Comparison of ENCODE assay signal across 15 cellular contexts in the genomic region with DNA sequence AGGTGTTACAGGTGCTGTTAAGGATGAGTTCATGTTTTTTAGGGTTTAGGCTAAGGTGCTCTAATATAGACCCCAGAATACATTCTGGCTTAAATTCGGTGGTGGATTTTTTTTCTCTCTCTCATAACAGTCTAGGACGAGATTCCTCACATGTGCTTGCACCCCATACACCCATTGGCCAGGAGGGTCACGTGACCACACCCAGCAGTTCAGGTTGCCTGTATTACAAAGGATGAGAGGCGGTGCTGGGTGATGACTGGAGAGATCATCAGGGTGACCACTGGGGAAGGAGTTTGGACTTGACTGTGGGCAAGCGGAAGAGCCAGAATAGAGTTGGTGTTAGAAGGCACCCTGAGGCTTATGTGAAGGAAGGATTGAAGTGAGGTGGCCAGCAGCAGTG. TPM values are rescaled to one million over a fixed set of nuclear protein-coding genes. Genes with fewer than 3 reads are reported as not detected.
DNase-seq lines count a peak whose midpoint lies in the region; ATAC-seq and TF ChIP-seq lines count a peak whose summit lies in the region.
"Had no signal": no experiment of that assay in that cellular context is flagged by ENCODE, and none has a peak within 500 bp of the region (broad histone marks: within the 10 kb centered on the region; RNA-seq: fewer than 3 reads in every experiment).

No MANE protein-coding gene starts in this region.

- no peak for ATAC-seq in stimulated activated naive CD8-positive, alpha-beta T cell treated with anti-CD3 and anti-CD28 coated beads, Interleukin-15, Interleukin-2, amounts not matched to agents 100 U/mL and 50 U/mL, for 24 hours
- ATAC-seq: CD8-positive, alpha-beta T cell; HepG2; Right ventricle myocardium inferior had no signal

- peaks cover 13% of the 10 kb centered on the region for H4K20me1 ChIP-seq in osteoblast (ENCODE audit: insufficient read depth, low read length)

- no peak overlapping the region for H2BK5ac ChIP-seq in mesendoderm (ENCODE audit: low read length)

- H3K9me3 Mint-ChIP-seq in stimulated activated naive CD8-positive, alpha-beta T cell treated with anti-CD3 and anti-CD28 coated beads, Interleukin-15, Interleukin-2, amounts not matched to agents 100 ng/mL and 50 ng/mL, for 24 hours = no peaks in the 10 kb centered on the region
- no peaks in the 10 kb centered on the region for H3K9me3 Mint-ChIP-seq in brain
- H3K9me3 Mint-ChIP-seq: CD8-positive, alpha-beta T cell had no signal

- no peak overlapping the region for H3K4me3 Mint-ChIP-seq in stimulated activated naive CD8-positive, alpha-beta T cell treated with anti-CD3 and anti-CD28 coated beads, Interleukin-15, Interleukin-2, amounts not matched to agents 100 ng/mL and 50 ng/mL, for 24 hours
- no peak overlapping the region for H3K4me3 Mint-ChIP-seq in brain
- H3K4me3 Mint-ChIP-seq: CD8-positive, alpha-beta T cell had no signal

- H3K9me3 ChIP-seq in osteoblast (ENCODE audit: low read depth, low read length) = no peaks in the 10 kb centered on the region
- H3K9me3 ChIP-seq in Peyer's patch = no peaks in the 10 kb centered on the region

- H3K23ac ChIP-seq in mesendoderm (ENCODE audit: low read length) = no peak overlapping the region

- DNase-seq in stimulated activated naive CD8-positive, alpha-beta T cell treated with anti-CD3 and anti-CD28 coated beads, Interleukin-15, Interleukin-2, amounts not matched to agents 100 U/mL and 50 U/mL, for 24 hours = no peak
- DNase-seq in mesendoderm = peak; percentile 11
- DNase-seq in osteoblast (ENCODE audit: insufficient read length, low spot score, missing footprints) = no peak
- no peak for DNase-seq in Peyer's patch
- DNase-seq in A172 (ENCODE audit: low spot score) = no peak
- DNase-seq: CD8-positive, alpha-beta T cell; DMS 273 treated with DMSO at 0.1 percent for 48 hours; NCI-H1417 treated with DMSO at 0.1 percent for 48 hours; NCI-H2029; NCI-H2171 treated with DMSO at 0.1 percent for 48 hours; NCI-H82 had no signal

- H2BK120ac ChIP-seq in mesendoderm (ENCODE audit: low read depth, low read length) = no peak overlapping the region

- H2BK15ac ChIP-seq in mesendoderm (replicated peaks; ENCODE audit: low read depth) = no peak overlapping the region

- H3K27me3 ChIP-seq in mesendoderm (ENCODE audit: insufficient read depth, low read length, poor library complexity) = no peaks in the 10 kb centered on the region
- no peaks in the 10 kb centered on the region for H3K27me3 ChIP-seq in osteoblast (ENCODE audit: insufficient read depth, low read length)
- no peaks in the 10 kb centered on the region for H3K27me3 ChIP-seq in Peyer's patch

- H3K36me3 ChIP-seq in mesendoderm (ENCODE audit: control insufficient read depth, insufficient read depth, low read length) (peaks cover 39% of the 10 kb centered on the region), osteoblast (ENCODE audit: insufficient read depth, low read length) (peaks cover 99% of the 10 kb centered on the region), Peyer's patch (peaks cover 0 to 100% (median 5%) of the 10 kb centered on the region in 3 donors)

- H3K56ac ChIP-seq in mesendoderm (ENCODE audit: low read length) = no peak overlapping the region

- no peaks in the 10 kb centered on the region for H3K79me2 ChIP-seq in mesendoderm (ENCODE audit: control insufficient read depth, insufficient read depth, low read length)
- peaks cover 29% of the 10 kb centered on the region for H3K79me2 ChIP-seq in osteoblast (ENCODE audit: insufficient read depth, low read length)

- no peak overlapping the region for H3K18ac ChIP-seq in mesendoderm (ENCODE audit: low read length)

- H3K4me2 ChIP-seq in mesendoderm (ENCODE audit: low read length) = no peak overlapping the region
- no peak overlapping the region for H3K4me2 ChIP-seq in osteoblast (ENCODE audit: insufficient read depth, low read length)

- peaks cover 2% of the 10 kb centered on the region for H3K79me1 ChIP-seq in mesendoderm (ENCODE audit: low read length)

- H3K4me1 ChIP-seq in mesendoderm (ENCODE audit: control insufficient read depth, low read depth, low read length) (no peaks in the 10 kb centered on the region), osteoblast (ENCODE audit: insufficient read depth, low read length) (no peaks in the 10 kb centered on the region), Peyer's patch (no peaks in the 10 kb centered on the region)

- no peak for TF ChIP-seq CTCF in brain (conservative IDR thresholded peaks at IDR 0.05)
- TF ChIP-seq CTCF in osteoblast (IDR thresholded peaks at IDR 0.05; ENCODE audit: extremely low read depth, low read depth, low read length) = no peak
- no peak for TF ChIP-seq CTCF in Peyer's patch (IDR thresholded peaks at IDR 0.05)

- WGBS in mesendoderm (ENCODE audit: extremely low coverage, insufficient coverage, low lambda C conversion rate) = no CpG with 5 or more reads among the region's 5 CpGs

- no peak overlapping the region for H2AK5ac ChIP-seq in mesendoderm (ENCODE audit: low read length)

- no peak overlapping the region for H4K8ac ChIP-seq in mesendoderm (ENCODE audit: low read depth, low read length)

- no peak overlapping the region for H4K5ac ChIP-seq in mesendoderm (ENCODE audit: low read length)

- H3K4me1 Mint-ChIP-seq in stimulated activated naive CD8-positive, alpha-beta T cell treated with anti-CD3 and anti-CD28 coated beads, Interleukin-15, Interleukin-2, amounts not matched to agents 100 ng/mL and 50 ng/mL, for 24 hours (ENCODE audit: low read depth) = no peaks in the 10 kb centered on the region
- H3K4me1 Mint-ChIP-seq in brain = no peaks in the 10 kb centered on the region

- no peak for TF ChIP-seq POLR2A in Peyer's patch (IDR thresholded peaks at IDR 0.05)

- peaks cover 82% of the 10 kb centered on the region for H3K36me3 Mint-ChIP-seq in stimulated activated naive CD8-positive, alpha-beta T cell treated with anti-CD3 and anti-CD28 coated beads, Interleukin-15, Interleukin-2, amounts not matched to agents 100 ng/mL and 50 ng/mL, for 24 hours (ENCODE audit: low read depth)
- peaks cover 93% of the 10 kb centered on the region for H3K36me3 Mint-ChIP-seq in brain

- H3K9ac ChIP-seq in mesendoderm (ENCODE audit: low read length) = no peak overlapping the region

- peak overlapping the region; percentile 0 for H3K27ac Mint-ChIP-seq in stimulated activated naive CD8-positive, alpha-beta T cell treated with anti-CD3 and anti-CD28 coated beads, Interleukin-15, Interleukin-2, amounts not matched to agents 100 ng/mL and 50 ng/mL, for 24 hours
- H3K27ac Mint-ChIP-seq in brain = peak overlapping the region in 4 of 5 experiments; percentile 7 to 65 (median 28)
- H3K27ac Mint-ChIP-seq: CD8-positive, alpha-beta T cell had no signal

- H3K4ac ChIP-seq in mesendoderm (ENCODE audit: low read depth, low read length) = no peak overlapping the region

- no peak overlapping the region for H2AFZ ChIP-seq in osteoblast (ENCODE audit: low read length)

- H3K4me3 ChIP-seq in mesendoderm (ENCODE audit: low read length) = no peak overlapping the region
- H3K4me3 ChIP-seq in osteoblast (ENCODE audit: insufficient read depth, low read length) = no peak overlapping the region
- no peak overlapping the region for H3K4me3 ChIP-seq in Peyer's patch

- H3K27me3 Mint-ChIP-seq in stimulated activated naive CD8-positive, alpha-beta T cell treated with anti-CD3 and anti-CD28 coated beads, Interleukin-15, Interleukin-2, amounts not matched to agents 100 ng/mL and 50 ng/mL, for 24 hours = no peaks in the 10 kb centered on the region
- H3K27me3 Mint-ChIP-seq in brain = no peaks in the 10 kb centered on the region

- no peak overlapping the region for H3K27ac ChIP-seq in mesendoderm (ENCODE audit: low read depth, low read length)
- H3K27ac ChIP-seq in osteoblast (ENCODE audit: low read depth, low read length) = no peak overlapping the region
- H3K27ac ChIP-seq in Peyer's patch = no peak overlapping the region

RNA-seq across cellular contexts. Expression of a gene that starts 27.7 kb away (rescaled TPM):
- 426 TPM for polyA plus RNA-seq in brain (ENCODE audit: insufficient read depth, low read depth, low replicate concordance)
- 144 TPM for polyA plus RNA-seq in mesendoderm (2013, experiment 1 of 2)
- polyA plus RNA-seq in mesendoderm (2013, experiment 2 of 2) = 148 TPM
- total RNA-seq in osteoblast = 151 and 183 TPM in 2 replicates
- 100 to 1,000 TPM; 198 to 284 (median 234) TPM for total RNA-seq in Peyer's patch
- 301 and 306 TPM in 2 replicates for total RNA-seq in A172 (2014; rRNA removed; shearing (Covaris generic))

RNA-seq across cellular contexts. Expression of a gene that starts 46.2 kb away (rescaled TPM):
- polyA plus RNA-seq in brain (ENCODE audit: insufficient read depth, low read depth, low replicate concordance) = 12.8 TPM
- 16.9 TPM for polyA plus RNA-seq in mesendoderm (2013, experiment 1 of 2)
- 16.1 TPM for polyA plus RNA-seq in mesendoderm (2013, experiment 2 of 2)
- total RNA-seq in osteoblast (11.9 and 21.2 TPM in 2 replicates), Peyer's patch (10 to 100 TPM in 1 of 4 donors, 1 to 10 TPM in 3; 7.0 to 11.9 (median 9.2) TPM)
- total RNA-seq in A172 (2014; rRNA removed; shearing (Covaris generic)) = 7.0 and 32.6 TPM in 2 replicates

RNA-seq across cellular contexts. Expression of a gene that starts 51.8 kb away (rescaled TPM):
- 5.0 TPM for polyA plus RNA-seq in brain (ENCODE audit: insufficient read depth, low read depth, low replicate concordance)
- 25.4 TPM for polyA plus RNA-seq in mesendoderm (2013, experiment 1 of 2)
- 23.1 TPM for polyA plus RNA-seq in mesendoderm (2013, experiment 2 of 2)
- total RNA-seq in osteoblast = 11.2 and 16.5 TPM in 2 replicates
- 10 to 100 TPM in 1 of 4 donors, 1 to 10 TPM in 3; 4.0 to 15.7 (median 7.0) TPM for total RNA-seq in Peyer's patch
- total RNA-seq in A172 (2014; rRNA removed; shearing (Covaris generic)) = 12.7 and 14.6 TPM in 2 replicates
